1 cellular context compared by ENCODE assay signal in genomic region chr9:35074141-35074540, GRCh38.
TF ChIP-seq lines count a peak whose summit lies in the region.

No MANE protein-coding gene starts in this region.

TF ChIP-seq in WTC11, 78 proteins besides CTCF, POLR2A, EP300 and RAD21 (continued from another document):
- TF ChIP-seq ARID4B (CRISPR knock-in tag; IDR thresholded peaks at IDR 0.05; ENCODE audit: borderline replicate concordance) (no peak), JAZF1 (CRISPR knock-in tag; IDR thresholded peaks at IDR 0.05) (no peak), ZSCAN18 (CRISPR knock-in tag; IDR thresholded peaks at IDR 0.05) (no peak), GABPB1 (CRISPR knock-in tag; IDR thresholded peaks at IDR 0.05) (no peak), TP53 (CRISPR knock-in tag; IDR thresholded peaks at IDR 0.05) (no peak), ESRRA (CRISPR knock-in tag; IDR thresholded peaks at IDR 0.05; ENCODE audit: borderline replicate concordance) (no peak), USF2 (CRISPR knock-in tag; IDR thresholded peaks at IDR 0.05) (no peak), AFF4 (CRISPR knock-in tag; IDR thresholded peaks at IDR 0.05; ENCODE audit: borderline replicate concordance) (no peak)
